ENCODE assay signal across 8 cellular contexts in the genomic region with DNA sequence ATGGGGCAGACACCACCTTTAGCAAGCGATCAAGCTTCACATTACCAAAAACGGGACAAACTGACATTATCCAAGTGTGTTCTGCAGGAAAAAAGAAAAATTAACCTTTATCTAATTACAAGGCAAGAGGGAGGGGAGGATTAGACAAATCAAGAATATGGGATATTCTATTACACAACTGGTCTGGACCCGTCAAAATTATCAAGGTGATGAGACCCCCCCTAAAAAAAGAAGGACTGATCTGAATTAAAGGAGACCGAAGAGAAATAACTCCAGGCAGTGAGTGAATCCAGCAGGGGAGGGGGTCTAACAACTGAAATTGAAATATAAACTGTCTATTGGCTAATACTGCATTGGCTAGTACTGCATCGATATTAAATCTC. TPM values are rescaled to one million over a fixed set of nuclear protein-coding genes. Genes with fewer than 3 reads are reported as not detected.
DNase-seq lines count a peak whose midpoint lies in the region; ATAC-seq and TF ChIP-seq lines count a peak whose summit lies in the region.

No MANE protein-coding gene starts in this region.

- H3K36me3 ChIP-seq in heart left ventricle (peaks cover 0 to 25% (median 14%) of the 10 kb centered on the region in 9 donors), mesodermal cell (ENCODE audit: control insufficient read depth, insufficient read depth, low read length) (peaks cover 10% of the 10 kb centered on the region), uterus (no peaks in the 10 kb centered on the region)

- ATAC-seq in heart left ventricle = no peak
- no peak for ATAC-seq in left cardiac atrium
- no peak for ATAC-seq in HG03378 (IDR thresholded peaks at IDR 0.05; ENCODE audit: unreplicated experiment)

- H3K27me3 ChIP-seq in heart left ventricle (no peaks in the 10 kb centered on the region), uterus (no peaks in the 10 kb centered on the region)

- peaks cover 5% of the 10 kb centered on the region for H3K27me3 Mint-ChIP-seq in brain

- H3K4me1 ChIP-seq in heart left ventricle (peaks cover 8 to 48% (median 34%) of the 10 kb centered on the region in 12 donors), mesodermal cell (ENCODE audit: control insufficient read depth, insufficient read depth, low read length, poor library complexity, severe bottlenecking) (peaks cover 2% of the 10 kb centered on the region), uterus (no peaks in the 10 kb centered on the region)

- TF ChIP-seq POLR2A in heart left ventricle (IDR thresholded peaks at IDR 0.05) (no peak), uterus (IDR thresholded peaks at IDR 0.05) (no peak)

- H3K4me3 ChIP-seq in heart left ventricle (peak overlapping the region in 9 of 12 donors; percentile 54 to 82 (median 70)), mesodermal cell (ENCODE audit: extremely low read depth, insufficient read depth, low read length, poor library complexity, severe bottlenecking) (peak overlapping the region; percentile 48), uterus (peak overlapping the region; percentile 58 to 89)

- peaks cover 11% of the 10 kb centered on the region for H3K36me3 Mint-ChIP-seq in brain

- no peak for TF ChIP-seq CTCF in heart left ventricle (IDR thresholded peaks at IDR 0.05)
- TF ChIP-seq CTCF in brain (conservative IDR thresholded peaks at IDR 0.05) = no peak
- TF ChIP-seq CTCF in uterus (IDR thresholded peaks at IDR 0.05) = no peak

- intact Hi-C loops in heart left ventricle (cut with DNase I) = loop anchor here in 7 of 10 donors (5.0 to 10.0 kb wide), 6 partner anchors 84 to 512 kb away; partner anchors contain the start of gene SOCS1 (in 1 of the 7)
- intact Hi-C loops in left cardiac atrium (cut with DNase I) = no loop called here
- intact Hi-C loops in uterus (cut with DNase I; ENCODE audit: low total_unique reads) = no loop called here

- H3K9me3 Mint-ChIP-seq in brain = no peaks in the 10 kb centered on the region

- WGBS in heart left ventricle, 4 donors = 35 to 41% (median 38%) methylated on average over 5 of the region's 5 CpGs
- WGBS in mesodermal cell (ENCODE audit: insufficient coverage in 2 of 2), 2 experiments = 20 to 29% methylated on average over 2 of the region's 5 CpGs

- no peaks in the 10 kb centered on the region for H3K9me3 ChIP-seq in heart left ventricle
- no peaks in the 10 kb centered on the region for H3K9me3 ChIP-seq in mesodermal cell (ENCODE audit: control insufficient read depth, low read length)
- no peaks in the 10 kb centered on the region for H3K9me3 ChIP-seq in uterus

- H3K4me3 Mint-ChIP-seq in brain = peak overlapping the region; percentile 84 to 93 (median 89)

- H3K27ac ChIP-seq in heart left ventricle (peak overlapping the region; percentile 95 to 100 (median 98)), mesodermal cell (ENCODE audit: low read depth, low read length, severe bottlenecking) (peak overlapping the region; percentile 38), uterus (peak overlapping the region; percentile 98 to 99)

- H3K27ac Mint-ChIP-seq in brain = peak overlapping the region; percentile 98 to 100 (median 100)

- H3K4me1 Mint-ChIP-seq in brain = peaks cover 41% of the 10 kb centered on the region

- DNase-seq in heart left ventricle (no peak), left cardiac atrium (no peak), uterus (no peak), HCEC 1CT (no peak), HuH-7 (ENCODE audit: low spot score) (no peak)

RNA-seq across cellular contexts. Expression of gene NUBP1, which starts 0.4 kb away (rescaled TPM):
- total RNA-seq in heart left ventricle (10 to 100 TPM; 34.0 to 54.8 (median 47.9) TPM), left cardiac atrium (10 to 100 TPM; 38.1 to 38.9 TPM), uterus (10 to 100 TPM; 13.8 to 46.2 (median 26.7) TPM)
- polyA plus RNA-seq in heart left ventricle (10 to 100 TPM; 54.5 to 60.0 TPM), brain (ENCODE audit: insufficient read depth, low read depth, low replicate concordance) (37.4 TPM)
- 40.0 TPM for polyA plus RNA-seq in mesodermal cell (2013, experiment 1 of 2)
- polyA plus RNA-seq in mesodermal cell (2013, experiment 2 of 2) = 35.8 TPM

RNA-seq across cellular contexts. Expression of gene TEKT5, which starts 48.5 kb away (rescaled TPM):
- 1 to 10 TPM in 1 of 9 donors, under 1 TPM in 1, not detected in 7; 0.51 to 2.8 TPM for total RNA-seq in heart left ventricle
- polyA plus RNA-seq in heart left ventricle = not detected
- total RNA-seq in left cardiac atrium = under 1 TPM in 1 of 2 donors, not detected in 1; 0.52 TPM
- not detected for polyA plus RNA-seq in brain (ENCODE audit: insufficient read depth, low read depth, low replicate concordance)
- polyA plus RNA-seq in mesodermal cell (2013, experiment 1 of 2) = 0.41 TPM
- polyA plus RNA-seq in mesodermal cell (2013, experiment 2 of 2) = not detected
- total RNA-seq in uterus = under 1 TPM in 1 of 4 donors, not detected in 3; 0.62 TPM

Comparison
In these comparisons a context has a peak if more than half of its experiments do, and no peak if none do; other contexts are left out.
1. intact Hi-C loops: an anchor here in heart left ventricle (5.0 to 10.0 kb wide); none called in left cardiac atrium and uterus.
2. H3K27ac ChIP-seq: peak in every context shown above with its lines; median percentile 98 in uterus; 98 in heart left ventricle; 38 in mesodermal cell.